ENCODE assay signal across 8 cellular contexts in genomic region chr17:77404812-77405581, GRCh38.
DNase-seq lines count a peak whose midpoint lies in the region; ATAC-seq and TF ChIP-seq lines count a peak whose summit lies in the region.

No MANE protein-coding gene starts in this region.

- H3K27ac Mint-ChIP-seq in CD4-positive, alpha-beta T cell, result peak overlapping the region; percentile 96

- no peak for TF ChIP-seq CTCF in CD4-positive, alpha-beta T cell (IDR thresholded peaks at IDR 0.05)

- peak overlapping the region; percentile 91 for H3K4me3 Mint-ChIP-seq in CD4-positive, alpha-beta T cell

- H3K36me3 Mint-ChIP-seq in CD4-positive, alpha-beta T cell (ENCODE audit: low read depth), result peaks cover 53% of the 10 kb centered on the region

- H3K9me3 Mint-ChIP-seq in CD4-positive, alpha-beta T cell, result no peaks in the 10 kb centered on the region

- H3K27me3 Mint-ChIP-seq in CD4-positive, alpha-beta T cell, result no peaks in the 10 kb centered on the region

- peak overlapping the region; percentile 92 for H3K27ac ChIP-seq in CD4-positive, alpha-beta T cell (ENCODE audit: low read depth, low read length)

- CTCF ChIA-PET in CD4-positive, alpha-beta T cell (lab: Charles Lee), result interaction anchor here (0.9 to 2.3 kb wide), 6 partner anchors 11 to 74 kb away, joined by 3 to 13 read pairs (median 6); no protein-coding TSS in a partner anchor

- H3K4me1 Mint-ChIP-seq in CD4-positive, alpha-beta T cell (ENCODE audit: low read depth), result peaks cover 92% of the 10 kb centered on the region

- intact Hi-C loops in CD4-positive, alpha-beta T cell (cut with DNase I, micrococcal nuclease), result loop anchor here in 1 of 2 experiments (2.0 to 5.0 kb wide), 4 partner anchors 14 to 72 kb away; no protein-coding TSS in a partner anchor

- POLR2A ChIA-PET in CD4-positive, alpha-beta T cell (lab: Charles Lee), result interaction anchor here (0.8 to 18.6 kb wide), 21 partner anchors 14 to 553 kb away, joined by 3 to 368 read pairs (median 7); partner anchors contain the start of gene TNRC6C

- peak; percentile 80 for ATAC-seq in CD4-positive, alpha-beta T cell (ENCODE audit: poor library complexity)
- ATAC-seq in GM21529 (IDR thresholded peaks at IDR 0.05; ENCODE audit: unreplicated experiment), result peak; percentile 70
- ATAC-seq in GM21717 (IDR thresholded peaks at IDR 0.05; ENCODE audit: unreplicated experiment), result no peak

- H3K27me3 ChIP-seq in CD4-positive, alpha-beta T cell (ENCODE audit: control insufficient read depth, insufficient read depth, low read length), result no peaks in the 10 kb centered on the region

- DNase-seq in CD4-positive, alpha-beta T cell, result peak; percentile 66 to 85 (median 80)
- DNase-seq in NCI-H226 (peak; percentile 30), activated T-cell treated with anti-CD3 and anti-CD28 coated beads for 48 hours (ENCODE audit: low read depth) (peak; percentile 77), foreskin melanocyte (peak; percentile 49), iPS-NIHi7 (ENCODE audit: extremely low spot score) (no peak)
- peak; percentile 70 for DNase-seq in stimulated activated CD4-positive, alpha-beta T cell treated with anti-CD3 and anti-CD28 coated beads, Interleukin-12 subunit alpha, Interleukin-12 subunit beta, amount 100 ng/mL, for 4 hours

- no peaks in the 10 kb centered on the region for H3K9me3 ChIP-seq in CD4-positive, alpha-beta T cell (ENCODE audit: control insufficient read depth, low read length)
